26 cellular contexts compared by ENCODE assay signal in genomic region chr11:87897079-87897478, GRCh38.
DNase-seq lines count a peak whose midpoint lies in the region; ATAC-seq, FAIRE-seq and TF ChIP-seq lines count a peak whose summit lies in the region.
"Had no signal": no experiment of that assay in that cellular context is flagged by ENCODE, and none has a peak within 500 bp of the region (broad histone marks: within the 10 kb centered on the region; RNA-seq: fewer than 3 reads in every experiment).

No MANE protein-coding gene starts in this region.

- no peak overlapping the region for H3K4me3 Mint-ChIP-seq in Caco-2 (ENCODE audit: unreplicated experiment)
- H3K4me3 Mint-ChIP-seq: CD14-positive monocyte; CD4-positive, alpha-beta T cell; CD8-positive, alpha-beta memory T cell had no signal

- intact Hi-C loops in Caco-2 (cut with micrococcal nuclease; ENCODE audit: unreplicated experiment), result loop anchor here (2.0 to 10.0 kb wide), 2 partner anchors 16 to 912 kb away; no protein-coding TSS in a partner anchor
- intact Hi-C loops in right lobe of liver (cut with DNase I), result no loop called here
- intact Hi-C loops in transverse colon (cut with DNase I; ENCODE audit: low total_unique reads), result no loop called here
- intact Hi-C loops in head of caudate nucleus (cut with DNase I), result no loop called here

- peaks cover 33% of the 10 kb centered on the region for H3K4me1 ChIP-seq in Caco-2
- H3K4me1 ChIP-seq in right lobe of liver, result peaks cover 0 to 7% (median 0%) of the 10 kb centered on the region in 4 donors
- H3K4me1 ChIP-seq in transverse colon, result no peaks in the 10 kb centered on the region
- H3K4me1 ChIP-seq: A549; BE2C; BLaER1 treated with 17β-estradiol and CSF1 and Interleukin-3, amounts not matched to agents 10 nM and 100 nM had no signal

- no peak for TF ChIP-seq CTCF in Caco-2 (IDR thresholded peaks at IDR 0.05; ENCODE audit: insufficient read depth in 1 of 2, low read depth in 1 of 2, low read length in 1 of 2, severe bottlenecking in 1 of 2, unreplicated experiment in 1 of 2)
- TF ChIP-seq CTCF in right lobe of liver (IDR thresholded peaks at IDR 0.05), result no peak
- no peak for TF ChIP-seq CTCF in transverse colon (IDR thresholded peaks at IDR 0.05)

- no peak overlapping the region for H3K27ac ChIP-seq in right lobe of liver
- H3K27ac ChIP-seq in transverse colon, result no peak overlapping the region
- H3K27ac ChIP-seq: A549; BLaER1 treated with 17β-estradiol and CSF1 and Interleukin-3, amounts not matched to agents 10 nM and 100 nM; GM23248 had no signal

- DNase-seq in Caco-2 (no peak), HT-29 (ENCODE audit: low spot score) (peak; percentile 31), right lobe of liver (no peak), activated gamma-delta T cell treated with Interleukin-2 at 50 U/mL for 16 hours (no peak), SW480 (ENCODE audit: low spot score) (no peak), transverse colon (no peak), head of caudate nucleus (no peak)
- DNase-seq: 8988T; ACHN; AML-193; BE2C; CD4-positive, alpha-beta T cell; CD8-positive, alpha-beta memory T cell; DMS153; DND-41; H7; HCEC 1CT had no signal

- H3K27me3 Mint-ChIP-seq in Caco-2 (ENCODE audit: insufficient read depth, unreplicated experiment), result no peaks in the 10 kb centered on the region

- POLR2A ChIA-PET in Caco-2 (lab: Charles Lee), result interaction anchor here (0.6 kb wide), 1 partner anchor 532 kb away, joined by 9 read pairs; no protein-coding TSS in a partner anchor

- H3K36me3 Mint-ChIP-seq in Caco-2 (ENCODE audit: insufficient read depth, unreplicated experiment), result no peaks in the 10 kb centered on the region
- H3K36me3 Mint-ChIP-seq: CD14-positive monocyte; CD8-positive, alpha-beta memory T cell had no signal

- no TSS peak for BruUV-seq in Caco-2 (replicated peaks; lab: Mats Ljungman, UMichigan)

- FAIRE-seq in islet of Langerhans (lab: Jason Lieb, UNC), result peak; percentile 75
- FAIRE-seq: A549, G401.6, GM12892, GM19239, H1 had no signal

- no peak for TF ChIP-seq EP300 in transverse colon (IDR thresholded peaks at IDR 0.05; ENCODE audit: low read depth)

- H3K9me3 ChIP-seq in Caco-2, result no peaks in the 10 kb centered on the region
- H3K9me3 ChIP-seq in right lobe of liver, result no peaks in the 10 kb centered on the region
- no peaks in the 10 kb centered on the region for H3K9me3 ChIP-seq in transverse colon
- H3K9me3 ChIP-seq: A549; BE2C; BLaER1 treated with 17β-estradiol and CSF1 and Interleukin-3, amounts not matched to agents 10 nM and 100 nM had no signal

- CTCF ChIA-PET in Caco-2 (lab: Charles Lee), result interaction anchor here (0.9 kb wide), 1 partner anchor 19 kb away, joined by 4 read pairs; no protein-coding TSS in a partner anchor

- H3K9me3 Mint-ChIP-seq in Caco-2 (ENCODE audit: unreplicated experiment), result no peaks in the 10 kb centered on the region
- H3K9me3 Mint-ChIP-seq: CD4-positive, alpha-beta T cell; CD8-positive, alpha-beta memory T cell had no signal

- no peaks in the 10 kb centered on the region for H3K27me3 ChIP-seq in Caco-2 (replicated peaks; ENCODE audit: control insufficient read depth, insufficient read depth, low read length)
- H3K27me3 ChIP-seq in right lobe of liver, result no peaks in the 10 kb centered on the region
- no peaks in the 10 kb centered on the region for H3K27me3 ChIP-seq in transverse colon
- H3K27me3 ChIP-seq: BE2C; BLaER1 treated with 17β-estradiol and CSF1 and Interleukin-3, amounts not matched to agents 10 nM and 100 nM had no signal

- TF ChIP-seq POLR2A in right lobe of liver (IDR thresholded peaks at IDR 0.05), result no peak
- TF ChIP-seq POLR2A in transverse colon (IDR thresholded peaks at IDR 0.05), result no peak

- peak in 3 of 4 donors; percentile 56 to 90 (median 70) for ATAC-seq in right lobe of liver
- ATAC-seq: A549 had no signal

- H3K4me3 ChIP-seq in Caco-2 (ENCODE audit: low read depth, low read length), result no peak overlapping the region
- H3K4me3 ChIP-seq in right lobe of liver, result no peak overlapping the region
- no peak overlapping the region for H3K4me3 ChIP-seq in transverse colon
- H3K4me3 ChIP-seq: A549; BLaER1 treated with 17β-estradiol and CSF1 and Interleukin-3, amounts not matched to agents 10 nM and 100 nM; GM23248 had no signal

- in situ Hi-C loops in transverse colon (cut with MboI; ENCODE audit: low pct_ligation_motif_present in 1 of 4, low pct_unique_long_range_greater_than_20kb in 1 of 4, low sequenced_read_pairs in 3 of 4), result no loop called here

- peaks cover 44% of the 10 kb centered on the region for H3K4me1 Mint-ChIP-seq in Caco-2 (ENCODE audit: low read depth, unreplicated experiment)
- H3K4me1 Mint-ChIP-seq: CD14-positive monocyte; CD8-positive, alpha-beta memory T cell had no signal

- peak overlapping the region; percentile 32 for H3K27ac Mint-ChIP-seq in Caco-2 (ENCODE audit: unreplicated experiment)
- H3K27ac Mint-ChIP-seq: CD14-positive monocyte; CD4-positive, alpha-beta T cell; CD8-positive, alpha-beta memory T cell had no signal

- no peaks in the 10 kb centered on the region for H3K36me3 ChIP-seq in Caco-2 (ENCODE audit: control insufficient read depth, insufficient read depth, low read length)
- no peaks in the 10 kb centered on the region for H3K36me3 ChIP-seq in right lobe of liver
- H3K36me3 ChIP-seq in transverse colon, result no peaks in the 10 kb centered on the region
- H3K36me3 ChIP-seq: BE2C; BLaER1 treated with 17β-estradiol and CSF1 and Interleukin-3, amounts not matched to agents 10 nM and 100 nM had no signal
